In genomic region chr13:69580255-69580654, GRCh38 we compare ENCODE assay signal across 1 cellular context.
TF ChIP-seq lines count a peak whose summit lies in the region.

No MANE protein-coding gene starts in this region.

TF ChIP-seq in GM23338, 12 proteins besides CTCF, POLR2A, EP300 and RAD21 (continued from another document):
- peak; percentile 89 for TF ChIP-seq ZNF462 (CRISPR knock-in tag; IDR thresholded peaks at IDR 0.05)
- no peak for TF ChIP-seq POLR2AphosphoS5 (IDR thresholded peaks at IDR 0.05; ENCODE audit: low read depth)
- TF ChIP-seq EZH2 (IDR thresholded peaks at IDR 0.05; ENCODE audit: low read depth, unreplicated experiment), result no peak
- TF ChIP-seq NANOG (IDR thresholded peaks at IDR 0.05; ENCODE audit: borderline replicate concordance), result no peak
- no peak for TF ChIP-seq STAT1 (IDR thresholded peaks at IDR 0.05; ENCODE audit: unreplicated experiment)
- no peak for TF ChIP-seq ZNF331 (CRISPR knock-in tag; IDR thresholded peaks at IDR 0.05; ENCODE audit: low read depth)
- no peak for TF ChIP-seq ETS1 (IDR thresholded peaks at IDR 0.05)
- peak; percentile 58; the same call in 1 of the 2 replicates for TF ChIP-seq ZNF114 (CRISPR knock-in tag; IDR thresholded peaks at IDR 0.05)
- TF ChIP-seq JUNB (IDR thresholded peaks at IDR 0.05; ENCODE audit: unreplicated experiment), result no peak
